In genomic region chr13:49052801-49053200, GRCh38 we compare ENCODE assay signal across 14 cellular contexts.
DNase-seq lines count a peak whose midpoint lies in the region; ATAC-seq and TF ChIP-seq lines count a peak whose summit lies in the region.
"Had no signal": no experiment of that assay in that cellular context is flagged by ENCODE, and none has a peak within 500 bp of the region (broad histone marks: within the 10 kb centered on the region; RNA-seq: fewer than 3 reads in every experiment).

No MANE protein-coding gene starts in this region.

- RAD21 ChIA-PET in HCT116 (lab: Charles Lee; ENCODE audit: low non-redundant PET in 1 of 2, low total read pairs in 2 of 2, uncharacterized antibody in 2 of 2, unreplicated experiment in 2 of 2) = no interaction called here

- H3K36me3 Mint-ChIP-seq in activated CD8-positive, alpha-beta memory T cell treated with anti-CD3 and anti-CD28 coated beads, Interleukin-2, amount 10 ng/mL, durations not matched to agents 7 days and 5 days = peaks cover 29% of the 10 kb centered on the region

- H3K27ac Mint-ChIP-seq in activated CD8-positive, alpha-beta memory T cell treated with anti-CD3 and anti-CD28 coated beads, Interleukin-2, amount 10 ng/mL, durations not matched to agents 7 days and 5 days = no peak overlapping the region

- CTCF ChIA-PET in HCT116 (lab: Charles Lee) = no interaction called here
- CTCF ChIA-PET in activated CD8-positive, alpha-beta memory T cell treated with anti-CD3 and anti-CD28 coated beads, Interleukin-2, amount 10 ng/mL, durations not matched to agents 7 days and 5 days (lab: Charles Lee) = no interaction called here

- H3K9me3 Mint-ChIP-seq in activated CD8-positive, alpha-beta memory T cell treated with anti-CD3 and anti-CD28 coated beads, Interleukin-2, amount 10 ng/mL, durations not matched to agents 7 days and 5 days (ENCODE audit: low read depth) = peaks cover 6% of the 10 kb centered on the region

- ATAC-seq in HCT116 (0 out of 2 replicates have a peak, but pooled peaks have one; percentile 27), RWPE2 (ENCODE audit: low read depth) (0 out of 3 replicates have a peak, but pooled peaks have one; percentile 19)
- ATAC-seq in activated CD8-positive, alpha-beta memory T cell treated with anti-CD3 and anti-CD28 coated beads, Interleukin-2, amount 10 ng/mL, durations not matched to agents 7 days and 5 days = no peak

- POLR2A ChIA-PET in HCT116 (lab: Charles Lee) = no interaction called here

- H3K4me1 ChIP-seq in HCT116 (ENCODE audit: control insufficient read depth in 1 of 2, insufficient read depth in 2 of 2, low read length in 2 of 2) = peaks cover 0 to 8% of the 10 kb centered on the region in 2 experiments; a peak in 1 of 4 replicates
- no peaks in the 10 kb centered on the region for H3K4me1 ChIP-seq in RWPE2 (ENCODE audit: insufficient read depth, poor library complexity, severe bottlenecking)
- H3K4me1 ChIP-seq in smooth muscle cell (ENCODE audit: low read depth) = no peaks in the 10 kb centered on the region

- H3K27me3 ChIP-seq in HCT116 (ENCODE audit: insufficient read depth, low read length) (no peaks in the 10 kb centered on the region), RWPE2 (ENCODE audit: insufficient read depth, poor library complexity, severe bottlenecking) (no peaks in the 10 kb centered on the region), smooth muscle cell (ENCODE audit: low read depth) (no peaks in the 10 kb centered on the region)

- H2AFZ ChIP-seq in HCT116 (ENCODE audit: low read depth, low read length, poor library complexity, severe bottlenecking) = no peak overlapping the region
- no peak overlapping the region for H2AFZ ChIP-seq in smooth muscle cell (ENCODE audit: low read depth)

- DNase-seq in HCT116 (ENCODE audit: low read depth, low spot score) (no peak), RWPE2 (ENCODE audit: low spot score) (no peak), fibroblast of villous mesenchyme (ENCODE audit: low read depth) (peak; percentile 55), smooth muscle cell (lab: John Stamatoyannopoulos, UW; ENCODE audit: unreplicated experiment) (no peak), T1000 (lab: John Stamatoyannopoulos, UW) (no peak), cerebellar cortex (ENCODE audit: low spot score) (no peak)
- no peak for DNase-seq in activated CD8-positive, alpha-beta memory T cell treated with anti-CD3 and anti-CD28 coated beads, Interleukin-2, amount 10 ng/mL, durations not matched to agents 7 days and 5 days
- DNase-seq: AML-193, H7, NCI-H1436 treated with DMSO at 0.1 percent for 48 hours, NCI-H2029 treated with DMSO at 0.1 percent for 48 hours, NCI-H510A, SIG-M5 had no signal

- no peak for TF ChIP-seq POLR2A in HCT116 (IDR thresholded peaks at IDR 0.05; ENCODE audit: borderline replicate concordance, extremely low read depth, insufficient read depth, insufficient read length)

- no peaks in the 10 kb centered on the region for H3K9me3 ChIP-seq in HCT116 (ENCODE audit: control insufficient read depth in 1 of 2, insufficient read depth in 1 of 2, low read depth in 1 of 2, low read length in 2 of 2)
- no peaks in the 10 kb centered on the region for H3K9me3 ChIP-seq in RWPE2 (ENCODE audit: severe bottlenecking)
- no peaks in the 10 kb centered on the region for H3K9me3 ChIP-seq in smooth muscle cell (replicated peaks; ENCODE audit: low read depth)

- H3K27ac ChIP-seq in HCT116 (ENCODE audit: low read depth, low read length) (no peak overlapping the region), RWPE2 (ENCODE audit: poor library complexity, severe bottlenecking) (peak overlapping the region; percentile 15), smooth muscle cell (ENCODE audit: low read depth) (peak overlapping the region; percentile 48)

- intact Hi-C loops in HCT116 (cut with micrococcal nuclease) = no loop called here

- no peaks in the 10 kb centered on the region for H3K27me3 Mint-ChIP-seq in activated CD8-positive, alpha-beta memory T cell treated with anti-CD3 and anti-CD28 coated beads, Interleukin-2, amount 10 ng/mL, durations not matched to agents 7 days and 5 days

- no peak for TF ChIP-seq RAD21 in HCT116 (IDR thresholded peaks at IDR 0.05; ENCODE audit: low read depth)

- H3K9ac ChIP-seq in HCT116 (ENCODE audit: low read length) (no peak overlapping the region), smooth muscle cell (ENCODE audit: low read depth) (no peak overlapping the region)

- no peaks in the 10 kb centered on the region for H3F3A ChIP-seq in smooth muscle cell (ENCODE audit: low read depth)

- H3K9me2 ChIP-seq in HCT116 (ENCODE audit: insufficient read depth) = no peaks in the 10 kb centered on the region; the same call in 1 of the 2 replicates

- no peak overlapping the region for H3K4me3 Mint-ChIP-seq in activated CD8-positive, alpha-beta memory T cell treated with anti-CD3 and anti-CD28 coated beads, Interleukin-2, amount 10 ng/mL, durations not matched to agents 7 days and 5 days
- H3K4me3 Mint-ChIP-seq: CD14-positive monocyte had no signal

- WGBS in smooth muscle cell (ENCODE audit: low lambda C conversion rate) = 80% methylated on average over 6 of the region's 6 CpGs

- H3K4me2 ChIP-seq in HCT116 (ENCODE audit: low read length) = no peak overlapping the region
- no peak overlapping the region for H3K4me2 ChIP-seq in smooth muscle cell

- H3K79me2 ChIP-seq in HCT116 (ENCODE audit: insufficient read depth, low read length) (no peaks in the 10 kb centered on the region), smooth muscle cell (ENCODE audit: low read depth) (peaks cover 35% of the 10 kb centered on the region)

- H3K4me1 Mint-ChIP-seq in activated CD8-positive, alpha-beta memory T cell treated with anti-CD3 and anti-CD28 coated beads, Interleukin-2, amount 10 ng/mL, durations not matched to agents 7 days and 5 days = peaks cover 12% of the 10 kb centered on the region

- TF ChIP-seq CTCF in HCT116 (IDR thresholded peaks at IDR 0.05 in 2 of 3, conservative IDR thresholded peaks at IDR 0.05 in 1 of 3; ENCODE audit: borderline replicate concordance in 1 of 3, insufficient read depth in 1 of 3, low read depth in 2 of 3, low read length in 2 of 3) = no peak
- TF ChIP-seq CTCF in RWPE2 (IDR thresholded peaks at IDR 0.05; ENCODE audit: poor library complexity, severe bottlenecking) = no peak
- no peak for TF ChIP-seq CTCF in fibroblast of villous mesenchyme (IDR thresholded peaks at IDR 0.05; ENCODE audit: insufficient read depth, low read depth, low read length)
- TF ChIP-seq CTCF in smooth muscle cell (IDR thresholded peaks at IDR 0.05; ENCODE audit: borderline replicate concordance, insufficient read depth, poor library complexity, severe bottlenecking) = no peak

- H3K36me3 ChIP-seq in HCT116 (ENCODE audit: control insufficient read depth in 1 of 2, insufficient read depth in 2 of 2, low read length in 2 of 2) (no peaks in the 10 kb centered on the region), RWPE2 (ENCODE audit: low read depth) (no peaks in the 10 kb centered on the region), smooth muscle cell (ENCODE audit: low read depth) (no peaks in the 10 kb centered on the region)

- BruUV-seq in HCT116 (replicated peaks; lab: Mats Ljungman, UMichigan) = no TSS peak

- H3K4me3 ChIP-seq in HCT116 (replicated peaks in 1 of 2; ENCODE audit: low read depth in 1 of 2, low read length in 2 of 2) (no peak overlapping the region), RWPE2 (ENCODE audit: severe bottlenecking) (no peak overlapping the region), fibroblast of villous mesenchyme (ENCODE audit: low read depth, low read length) (no peak overlapping the region), smooth muscle cell (no peak overlapping the region)

- no peaks in the 10 kb centered on the region for H4K20me1 ChIP-seq in HCT116 (ENCODE audit: insufficient read depth)
- no peaks in the 10 kb centered on the region for H4K20me1 ChIP-seq in smooth muscle cell (ENCODE audit: low read depth)

TF ChIP-seq in HCT116, 20 proteins besides CTCF, POLR2A, EP300 and RAD21 (continues in another document):
- TF ChIP-seq CEBPB (IDR thresholded peaks at IDR 0.05; ENCODE audit: low read depth) (no peak), EGR1 (IDR thresholded peaks at IDR 0.05; ENCODE audit: low read depth) (no peak), CBX3 (IDR thresholded peaks at IDR 0.05; ENCODE audit: low read depth) (no peak), SP1 (IDR thresholded peaks at IDR 0.05; ENCODE audit: low read depth) (no peak), ZNF274 (IDR thresholded peaks at IDR 0.05; ENCODE audit: low read depth, low read length) (no peak), JUND (IDR thresholded peaks at IDR 0.05) (no peak), EZH2 (IDR thresholded peaks at IDR 0.05) (no peak), ZFX (IDR thresholded peaks at IDR 0.05) (no peak), SIN3A (IDR thresholded peaks at IDR 0.05; ENCODE audit: low read depth) (no peak), ATF3 (IDR thresholded peaks at IDR 0.05) (no peak)
- TF ChIP-seq, protein P1, sequence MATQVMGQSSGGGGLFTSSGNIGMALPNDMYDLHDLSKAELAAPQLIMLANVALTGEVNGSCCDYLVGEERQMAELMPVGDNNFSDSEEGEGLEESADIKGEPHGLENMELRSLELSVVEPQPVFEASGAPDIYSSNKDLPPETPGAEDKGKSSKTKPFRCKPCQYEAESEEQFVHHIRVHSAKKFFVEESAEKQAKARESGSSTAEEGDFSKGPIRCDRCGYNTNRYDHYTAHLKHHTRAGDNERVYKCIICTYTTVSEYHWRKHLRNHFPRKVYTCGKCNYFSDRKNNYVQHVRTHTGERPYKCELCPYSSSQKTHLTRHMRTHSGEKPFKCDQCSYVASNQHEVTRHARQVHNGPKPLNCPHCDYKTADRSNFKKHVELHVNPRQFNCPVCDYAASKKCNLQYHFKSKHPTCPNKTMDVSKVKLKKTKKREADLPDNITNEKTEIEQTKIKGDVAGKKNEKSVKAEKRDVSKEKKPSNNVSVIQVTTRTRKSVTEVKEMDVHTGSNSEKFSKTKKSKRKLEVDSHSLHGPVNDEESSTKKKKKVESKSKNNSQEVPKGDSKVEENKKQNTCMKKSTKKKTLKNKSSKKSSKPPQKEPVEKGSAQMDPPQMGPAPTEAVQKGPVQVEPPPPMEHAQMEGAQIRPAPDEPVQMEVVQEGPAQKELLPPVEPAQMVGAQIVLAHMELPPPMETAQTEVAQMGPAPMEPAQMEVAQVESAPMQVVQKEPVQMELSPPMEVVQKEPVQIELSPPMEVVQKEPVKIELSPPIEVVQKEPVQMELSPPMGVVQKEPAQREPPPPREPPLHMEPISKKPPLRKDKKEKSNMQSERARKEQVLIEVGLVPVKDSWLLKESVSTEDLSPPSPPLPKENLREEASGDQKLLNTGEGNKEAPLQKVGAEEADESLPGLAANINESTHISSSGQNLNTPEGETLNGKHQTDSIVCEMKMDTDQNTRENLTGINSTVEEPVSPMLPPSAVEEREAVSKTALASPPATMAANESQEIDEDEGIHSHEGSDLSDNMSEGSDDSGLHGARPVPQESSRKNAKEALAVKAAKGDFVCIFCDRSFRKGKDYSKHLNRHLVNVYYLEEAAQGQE (IDR thresholded peaks at IDR 0.05; ENCODE audit: low read depth) = no peak
